In genomic region chr2:74420006-74420405, GRCh38 we compare ENCODE assay signal across 18 cellular contexts. TPM values are rescaled to one million over a fixed set of nuclear protein-coding genes. Genes with fewer than 3 reads are reported as not detected.
DNase-seq lines count a peak whose midpoint lies in the region; ATAC-seq and TF ChIP-seq lines count a peak whose summit lies in the region.
"Had no signal": no experiment of that assay in that cellular context is flagged by ENCODE, and none has a peak within 500 bp of the region (broad histone marks: within the 10 kb centered on the region; RNA-seq: fewer than 3 reads in every experiment).

No MANE protein-coding gene starts in this region.

- no peak for DNase-seq in activated CD4-positive, alpha-beta T cell treated with anti-CD3 and anti-CD28 coated beads for 36 hours
- no peak for DNase-seq in activated CD4-positive, alpha-beta T cell treated with anti-CD3 and anti-CD28 coated beads for 1 hour
- DNase-seq in GM12865 (ENCODE audit: low read depth) (no peak), natural killer cell (no peak), MV-4-11 (lab: John Stamatoyannopoulos, UW) (no peak), NCI-H1092 (lab: John Stamatoyannopoulos, UW) (no peak)
- no peak for DNase-seq in activated T-helper 1 cell treated with anti-CD3 and anti-CD28 coated beads, Interleukin-12 subunit alpha, Interleukin-12 subunit beta, Interleukin-2, Interleukin-4 antibody, amounts not matched to agents 30 ng/mL and 10 ng/mL and 1 ng/mL, durations not matched to agents 14 hours and 24 hours and 36 hours (ENCODE audit: low spot score)
- DNase-seq: activated gamma-delta T cell treated with Interleukin-2 at 50 U/mL for 16 hours; dorsolateral prefrontal cortex; NCI-H187 treated with DMSO at 0.1 percent for 48 hours; NCI-H446 treated with DMSO at 0.1 percent for 48 hours; SHP77 treated with DMSO at 0.1 percent for 48 hours; stimulated activated CD4-positive, alpha-beta T cell treated with anti-CD3 and anti-CD28 coated beads, Interleukin-12 subunit alpha, Interleukin-12 subunit beta, amount 100 ng/mL, for 4 hours; stimulated activated naive CD4-positive, alpha-beta T cell treated with Interleukin-2 at 50 U/mL for 16 hours; uterus had no signal

- peak overlapping the region; percentile 63 for H3K4me3 ChIP-seq in GM12865 (ENCODE audit: low read depth, low read length)
- H3K4me3 ChIP-seq: uterus had no signal

- TF ChIP-seq CTCF in GM12865 (IDR thresholded peaks at IDR 0.05; ENCODE audit: insufficient read depth, low read depth, low read length, missing control alignments) = no peak
- TF ChIP-seq CTCF in natural killer cell (IDR thresholded peaks at IDR 0.05) = no peak

- no peaks in the 10 kb centered on the region for H3K27me3 Mint-ChIP-seq in activated CD4-positive, alpha-beta T cell treated with anti-CD3 and anti-CD28 coated beads for 36 hours
- peaks cover 2% of the 10 kb centered on the region for H3K27me3 Mint-ChIP-seq in activated T-helper 1 cell treated with anti-CD3 and anti-CD28 coated beads, Interleukin-12 subunit alpha, Interleukin-12 subunit beta, Interleukin-2, Interleukin-4 antibody, amounts not matched to agents 30 ng/mL and 10 ng/mL and 1 ng/mL, durations not matched to agents 14 hours and 24 hours and 36 hours (ENCODE audit: insufficient read depth)
- H3K27me3 Mint-ChIP-seq in natural killer cell (ENCODE audit: low read depth in 2 of 2) = peaks cover 0 to 4% of the 10 kb centered on the region in 2 donors

- intact Hi-C loops in activated CD4-positive, alpha-beta T cell treated with anti-CD3 and anti-CD28 coated beads for 36 hours (cut with DNase I, micrococcal nuclease) = loop anchor here in 1 of 2 experiments (2.0 kb wide), 2 partner anchors 27 to 63 kb away; partner anchors contain the start of genes CCDC142 and TTC31
- intact Hi-C loops in activated T-helper 1 cell treated with anti-CD3 and anti-CD28 coated beads, Interleukin-12 subunit alpha, Interleukin-12 subunit beta, Interleukin-2, Interleukin-4 antibody, amounts not matched to agents 30 ng/mL and 10 ng/mL and 1 ng/mL, durations not matched to agents 14 hours and 24 hours and 36 hours (cut with micrococcal nuclease) = loop anchor here (2.0 to 10.0 kb wide), 2 partner anchors 35 to 235 kb away; partner anchors contain the start of genes INO80B and SEMA4F
- intact Hi-C loops in natural killer cell (cut with micrococcal nuclease) = loop anchor here (2.0 kb wide), 1 partner anchor 63 kb away; the partner anchor contains the start of genes CCDC142 and TTC31

- POLR2A ChIA-PET in activated CD4-positive, alpha-beta T cell treated with anti-CD3 and anti-CD28 coated beads for 36 hours (lab: Charles Lee) = interaction anchor here (0.6 kb wide), 1 partner anchor 124 kb away, joined by 3 read pairs; no protein-coding TSS in a partner anchor

- CTCF ChIA-PET in activated CD4-positive, alpha-beta T cell treated with anti-CD3 and anti-CD28 coated beads for 36 hours (lab: Charles Lee) = interaction anchor here (0.7 to 2.2 kb wide), 5 partner anchors 28 to 593 kb away, joined by 3 to 8 read pairs (median 3); no protein-coding TSS in a partner anchor

- no peaks in the 10 kb centered on the region for H3K9me3 Mint-ChIP-seq in activated CD4-positive, alpha-beta T cell treated with anti-CD3 and anti-CD28 coated beads for 36 hours (ENCODE audit: low read depth)
- no peaks in the 10 kb centered on the region for H3K9me3 Mint-ChIP-seq in activated T-helper 1 cell treated with anti-CD3 and anti-CD28 coated beads, Interleukin-12 subunit alpha, Interleukin-12 subunit beta, Interleukin-2, Interleukin-4 antibody, amounts not matched to agents 30 ng/mL and 10 ng/mL and 1 ng/mL, durations not matched to agents 14 hours and 24 hours and 36 hours
- no peaks in the 10 kb centered on the region for H3K9me3 Mint-ChIP-seq in natural killer cell

- H3K27ac Mint-ChIP-seq in activated CD4-positive, alpha-beta T cell treated with anti-CD3 and anti-CD28 coated beads for 36 hours = peak overlapping the region; percentile 19
- H3K27ac Mint-ChIP-seq in activated T-helper 1 cell treated with anti-CD3 and anti-CD28 coated beads, Interleukin-12 subunit alpha, Interleukin-12 subunit beta, Interleukin-2, Interleukin-4 antibody, amounts not matched to agents 30 ng/mL and 10 ng/mL and 1 ng/mL, durations not matched to agents 14 hours and 24 hours and 36 hours = peak overlapping the region; percentile 32
- H3K27ac Mint-ChIP-seq in natural killer cell = peak overlapping the region; percentile 94 to 96

- peaks cover 43% of the 10 kb centered on the region for H3K4me1 Mint-ChIP-seq in activated CD4-positive, alpha-beta T cell treated with anti-CD3 and anti-CD28 coated beads for 36 hours
- H3K4me1 Mint-ChIP-seq in activated T-helper 1 cell treated with anti-CD3 and anti-CD28 coated beads, Interleukin-12 subunit alpha, Interleukin-12 subunit beta, Interleukin-2, Interleukin-4 antibody, amounts not matched to agents 30 ng/mL and 10 ng/mL and 1 ng/mL, durations not matched to agents 14 hours and 24 hours and 36 hours (ENCODE audit: low read depth) = peaks cover 39% of the 10 kb centered on the region
- H3K4me1 Mint-ChIP-seq in natural killer cell = peaks cover 20 to 35% of the 10 kb centered on the region in 2 donors

- H3K4me3 Mint-ChIP-seq in activated CD4-positive, alpha-beta T cell treated with anti-CD3 and anti-CD28 coated beads for 36 hours = peak overlapping the region; percentile 91
- H3K4me3 Mint-ChIP-seq in activated T-helper 1 cell treated with anti-CD3 and anti-CD28 coated beads, Interleukin-12 subunit alpha, Interleukin-12 subunit beta, Interleukin-2, Interleukin-4 antibody, amounts not matched to agents 30 ng/mL and 10 ng/mL and 1 ng/mL, durations not matched to agents 14 hours and 24 hours and 36 hours = peak overlapping the region; percentile 41
- H3K4me3 Mint-ChIP-seq in natural killer cell = peak overlapping the region; percentile 52

- peaks cover 18% of the 10 kb centered on the region for H3K36me3 Mint-ChIP-seq in activated CD4-positive, alpha-beta T cell treated with anti-CD3 and anti-CD28 coated beads for 36 hours (ENCODE audit: low read depth)
- H3K36me3 Mint-ChIP-seq in activated T-helper 1 cell treated with anti-CD3 and anti-CD28 coated beads, Interleukin-12 subunit alpha, Interleukin-12 subunit beta, Interleukin-2, Interleukin-4 antibody, amounts not matched to agents 30 ng/mL and 10 ng/mL and 1 ng/mL, durations not matched to agents 14 hours and 24 hours and 36 hours (ENCODE audit: low read depth) = peaks cover 11% of the 10 kb centered on the region
- H3K36me3 Mint-ChIP-seq in natural killer cell = no peaks in the 10 kb centered on the region
- H3K36me3 Mint-ChIP-seq: CD14-positive monocyte had no signal

- ATAC-seq in activated CD4-positive, alpha-beta T cell treated with anti-CD3 and anti-CD28 coated beads for 36 hours = no peak
- no peak for ATAC-seq in natural killer cell
- no peak for ATAC-seq in HG02885 (IDR thresholded peaks at IDR 0.05; ENCODE audit: poor library complexity, unreplicated experiment)
- ATAC-seq: esophagus mucosa had no signal

RNA-seq across cellular contexts. Expression of gene C2orf81, which starts 1.4 kb away (rescaled TPM):
- total RNA-seq in activated CD4-positive, alpha-beta T cell treated with anti-CD3 and anti-CD28 coated beads for 36 hours = 1 to 10 TPM; 4.5 to 4.9 TPM
- 1.9 and 2.4 TPM in 2 replicates for total RNA-seq in activated T-helper 1 cell treated with anti-CD3 and anti-CD28 coated beads, Interleukin-12 subunit alpha, Interleukin-12 subunit beta, Interleukin-2, Interleukin-4 antibody, amounts not matched to agents 30 ng/mL and 10 ng/mL and 1 ng/mL, durations not matched to agents 14 hours and 24 hours and 36 hours
- total RNA-seq in natural killer cell = 1 to 10 TPM; 1.7 to 3.2 (median 1.7) TPM

RNA-seq across cellular contexts. Expression of gene WDR54, which starts 1.5 kb away (rescaled TPM):
- total RNA-seq in activated CD4-positive, alpha-beta T cell treated with anti-CD3 and anti-CD28 coated beads for 36 hours = 100 to 1,000 TPM; 103 to 119 TPM
- 56.4 and 58.6 TPM in 2 replicates for total RNA-seq in activated T-helper 1 cell treated with anti-CD3 and anti-CD28 coated beads, Interleukin-12 subunit alpha, Interleukin-12 subunit beta, Interleukin-2, Interleukin-4 antibody, amounts not matched to agents 30 ng/mL and 10 ng/mL and 1 ng/mL, durations not matched to agents 14 hours and 24 hours and 36 hours
- 10 to 100 TPM; 28.0 to 35.3 (median 28.0) TPM for total RNA-seq in natural killer cell

RNA-seq across cellular contexts. Expression of gene RTKN, which starts 21.7 kb away (rescaled TPM):
- 1 to 10 TPM; 1.8 to 2.5 TPM for total RNA-seq in activated CD4-positive, alpha-beta T cell treated with anti-CD3 and anti-CD28 coated beads for 36 hours
- total RNA-seq in activated T-helper 1 cell treated with anti-CD3 and anti-CD28 coated beads, Interleukin-12 subunit alpha, Interleukin-12 subunit beta, Interleukin-2, Interleukin-4 antibody, amounts not matched to agents 30 ng/mL and 10 ng/mL and 1 ng/mL, durations not matched to agents 14 hours and 24 hours and 36 hours = 4.0 and 4.2 TPM in 2 replicates
- total RNA-seq in natural killer cell = 10 to 100 TPM; 11.0 to 26.5 (median 15.1) TPM

RNA-seq across cellular contexts. Expression of gene INO80B, which starts 34.9 kb away (rescaled TPM):
- 10 to 100 TPM; 24.2 to 25.6 TPM for total RNA-seq in activated CD4-positive, alpha-beta T cell treated with anti-CD3 and anti-CD28 coated beads for 36 hours
- total RNA-seq in activated T-helper 1 cell treated with anti-CD3 and anti-CD28 coated beads, Interleukin-12 subunit alpha, Interleukin-12 subunit beta, Interleukin-2, Interleukin-4 antibody, amounts not matched to agents 30 ng/mL and 10 ng/mL and 1 ng/mL, durations not matched to agents 14 hours and 24 hours and 36 hours = 67.8 and 70.0 TPM in 2 replicates
- total RNA-seq in natural killer cell = 10 to 100 TPM; 34.0 to 48.0 (median 37.7) TPM

RNA-seq across cellular contexts. Expression of gene WBP1, which starts 38.2 kb away (rescaled TPM):
- 10 to 100 TPM; 24.9 to 30.2 TPM for total RNA-seq in activated CD4-positive, alpha-beta T cell treated with anti-CD3 and anti-CD28 coated beads for 36 hours
- 32.6 and 35.3 TPM in 2 replicates for total RNA-seq in activated T-helper 1 cell treated with anti-CD3 and anti-CD28 coated beads, Interleukin-12 subunit alpha, Interleukin-12 subunit beta, Interleukin-2, Interleukin-4 antibody, amounts not matched to agents 30 ng/mL and 10 ng/mL and 1 ng/mL, durations not matched to agents 14 hours and 24 hours and 36 hours
- 10 to 100 TPM; 65.1 to 68.3 (median 65.4) TPM for total RNA-seq in natural killer cell

Comparison
In these comparisons a context has a peak if more than half of its experiments do, and no peak if none do; other contexts are left out.
1. H3K27ac Mint-ChIP-seq: peak in every context shown above with its lines; median percentile 95 in natural killer cell; 32 in activated T-helper 1 cell treated with anti-CD3 and anti-CD28 coated beads, Interleukin-12 subunit alpha, Interleukin-12 subunit beta, Interleukin-2, Interleukin-4 antibody, amounts not matched to agents 30 ng/mL and 10 ng/mL and 1 ng/mL, durations not matched to agents 14 hours and 24 hours and 36 hours; 19 in activated CD4-positive, alpha-beta T cell treated with anti-CD3 and anti-CD28 coated beads for 36 hours.
2. H3K4me3 Mint-ChIP-seq: peak in every context shown above with its lines; median percentile 91 in activated CD4-positive, alpha-beta T cell treated with anti-CD3 and anti-CD28 coated beads for 36 hours; 52 in natural killer cell; 41 in activated T-helper 1 cell treated with anti-CD3 and anti-CD28 coated beads, Interleukin-12 subunit alpha, Interleukin-12 subunit beta, Interleukin-2, Interleukin-4 antibody, amounts not matched to agents 30 ng/mL and 10 ng/mL and 1 ng/mL, durations not matched to agents 14 hours and 24 hours and 36 hours.